Comparison of ENCODE assay signal across 12 cellular contexts in the genomic region with DNA sequence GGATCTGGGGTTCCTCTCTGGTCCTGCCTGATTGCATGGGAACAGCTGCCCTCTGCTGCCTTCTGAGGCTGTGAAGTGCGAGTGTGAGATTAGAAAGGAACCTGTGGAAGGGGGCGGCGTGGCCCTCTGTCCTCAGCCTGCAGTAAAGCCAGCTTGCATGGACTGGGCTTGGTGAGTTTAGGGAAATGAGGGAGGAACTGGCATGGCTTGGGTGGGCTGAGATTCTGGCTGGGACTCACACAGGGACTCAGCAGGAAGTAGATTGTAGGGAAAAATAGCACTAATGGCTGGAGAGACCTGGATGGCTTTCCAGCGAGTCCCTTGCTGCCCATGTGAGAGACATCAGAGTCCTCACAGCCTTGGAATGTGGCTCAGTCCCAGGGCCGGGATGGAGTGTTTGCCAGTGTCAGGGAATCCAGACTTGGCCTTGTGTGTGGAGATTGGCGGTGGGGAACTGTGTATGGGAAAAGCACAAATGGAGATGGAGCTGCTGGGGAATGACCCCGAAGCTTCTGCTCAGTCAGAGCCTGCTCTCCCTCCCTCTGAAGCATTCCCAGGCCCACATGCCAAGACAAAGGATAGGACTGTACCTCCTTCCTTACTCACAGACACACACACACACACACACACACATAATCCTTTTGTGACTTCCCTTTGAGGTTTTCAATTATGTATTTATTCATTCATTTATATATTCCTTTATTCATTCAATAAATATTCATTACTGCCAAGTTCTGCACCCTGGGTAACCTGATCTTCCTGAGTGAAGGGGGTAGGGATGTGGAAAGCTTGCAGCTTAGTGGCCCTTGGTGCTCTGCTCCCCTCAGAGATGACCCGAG.
DNase-seq lines count a peak whose midpoint lies in the region; ATAC-seq, FAIRE-seq and TF ChIP-seq lines count a peak whose summit lies in the region.
"Had no signal": no experiment of that assay in that cellular context is flagged by ENCODE, and none has a peak within 500 bp of the region (broad histone marks: within the 10 kb centered on the region; RNA-seq: fewer than 3 reads in every experiment).

No MANE protein-coding gene starts in this region.

- H3K4me3 Mint-ChIP-seq in brain: no peak overlapping the region
- H3K4me3 Mint-ChIP-seq: activated CD4-positive, alpha-beta memory T cell treated with anti-CD3 and anti-CD28 coated beads for 36 hours; activated naive CD4-positive, alpha-beta T cell treated with anti-CD3 and anti-CD28 coated beads, Interleukin-2, amount 50 U/mL, for 24 hours had no signal

- no peak overlapping the region for H3K4me3 ChIP-seq in small intestine (ENCODE audit: low read depth in 1 of 2, low read length in 2 of 2)

- H3K27me3 ChIP-seq in small intestine (ENCODE audit: control insufficient read depth in 2 of 2, insufficient read depth in 2 of 2, low read length in 2 of 2): no peaks in the 10 kb centered on the region

- DNase-seq in NCI-H2171 treated with DMSO at 0.1 percent for 48 hours (lab: John Stamatoyannopoulos, UW) (peak; percentile 25), NCI-H2171 (lab: John Stamatoyannopoulos, UW) (no peak), islet precursor cell (peak; percentile 83), small intestine (peak; percentile 37), erythroblast (lab: John Stamatoyannopoulos, UW) (no peak), NK-92 (lab: John Stamatoyannopoulos, UW; ENCODE audit: unreplicated experiment) (no peak)
- DNase-seq: activated CD4-positive, alpha-beta memory T cell treated with anti-CD3 and anti-CD28 coated beads for 36 hours; NCI-H748 treated with DMSO at 0.1 percent for 48 hours had no signal

- no peaks in the 10 kb centered on the region for H3K4me1 ChIP-seq in small intestine (ENCODE audit: control insufficient read depth in 2 of 2, insufficient read depth in 1 of 2, low read depth in 1 of 2, low read length in 1 of 2)
- H3K4me1 ChIP-seq: parathyroid adenoma had no signal

- H3K9me3 ChIP-seq in small intestine (ENCODE audit: control insufficient read depth, low read depth): no peaks in the 10 kb centered on the region

- peaks cover 8% of the 10 kb centered on the region for H3K27me3 Mint-ChIP-seq in brain
- H3K27me3 Mint-ChIP-seq: activated CD4-positive, alpha-beta memory T cell treated with anti-CD3 and anti-CD28 coated beads for 36 hours had no signal

- H3K4me1 Mint-ChIP-seq in brain: peaks cover 29% of the 10 kb centered on the region
- H3K4me1 Mint-ChIP-seq: activated naive CD4-positive, alpha-beta T cell treated with anti-CD3 and anti-CD28 coated beads, Interleukin-2, amount 50 U/mL, for 24 hours had no signal

- H3K27ac ChIP-seq in small intestine (ENCODE audit: low read depth in 1 of 2, low read length in 1 of 2): no peak overlapping the region
- H3K27ac ChIP-seq: parathyroid adenoma had no signal

- H3K36me3 Mint-ChIP-seq in brain: no peaks in the 10 kb centered on the region
- H3K36me3 Mint-ChIP-seq: activated CD4-positive, alpha-beta memory T cell treated with anti-CD3 and anti-CD28 coated beads for 36 hours; activated naive CD4-positive, alpha-beta T cell treated with anti-CD3 and anti-CD28 coated beads, Interleukin-2, amount 50 U/mL, for 24 hours had no signal

- peaks cover 0 to 6% (median 0%) of the 10 kb centered on the region in 5 experiments for H3K9me3 Mint-ChIP-seq in brain
- H3K9me3 Mint-ChIP-seq: activated CD4-positive, alpha-beta memory T cell treated with anti-CD3 and anti-CD28 coated beads for 36 hours; activated naive CD4-positive, alpha-beta T cell treated with anti-CD3 and anti-CD28 coated beads, Interleukin-2, amount 50 U/mL, for 24 hours had no signal

- H3K27ac Mint-ChIP-seq in brain: peak overlapping the region; percentile 15 to 74 (median 52)
- H3K27ac Mint-ChIP-seq: activated CD4-positive, alpha-beta memory T cell treated with anti-CD3 and anti-CD28 coated beads for 36 hours; activated naive CD4-positive, alpha-beta T cell treated with anti-CD3 and anti-CD28 coated beads, Interleukin-2, amount 50 U/mL, for 24 hours had no signal

- no peak for TF ChIP-seq POLR2A in erythroblast (IDR thresholded peaks at IDR 0.05; ENCODE audit: low read length)

- FAIRE-seq in small intestine (lab: Jason Lieb, UNC): no peak

- 57 to 62% (median 57%) methylated on average over 8 of the region's 8 CpGs for WGBS in small intestine, 3 donors

- H3K36me3 ChIP-seq in small intestine (ENCODE audit: control insufficient read depth in 2 of 2, insufficient read depth in 2 of 2, low read length in 2 of 2): no peaks in the 10 kb centered on the region

- TF ChIP-seq CTCF in brain (conservative IDR thresholded peaks at IDR 0.05): no peak

- ATAC-seq in GM18870 (IDR thresholded peaks at IDR 0.05; ENCODE audit: unreplicated experiment): no peak

Comparison
In these comparisons a context has a peak if more than half of its experiments do, and no peak if none do; other contexts are left out.
1. DNase-seq: peak in NCI-H2171 treated with DMSO at 0.1 percent for 48 hours (single experiment), islet precursor cell (single experiment) and small intestine (single experiment); none in NCI-H2171 (single experiment), erythroblast (0 of 2) and NK-92 (single experiment).